ENCODE assay signal across 27 cellular contexts in the genomic region with DNA sequence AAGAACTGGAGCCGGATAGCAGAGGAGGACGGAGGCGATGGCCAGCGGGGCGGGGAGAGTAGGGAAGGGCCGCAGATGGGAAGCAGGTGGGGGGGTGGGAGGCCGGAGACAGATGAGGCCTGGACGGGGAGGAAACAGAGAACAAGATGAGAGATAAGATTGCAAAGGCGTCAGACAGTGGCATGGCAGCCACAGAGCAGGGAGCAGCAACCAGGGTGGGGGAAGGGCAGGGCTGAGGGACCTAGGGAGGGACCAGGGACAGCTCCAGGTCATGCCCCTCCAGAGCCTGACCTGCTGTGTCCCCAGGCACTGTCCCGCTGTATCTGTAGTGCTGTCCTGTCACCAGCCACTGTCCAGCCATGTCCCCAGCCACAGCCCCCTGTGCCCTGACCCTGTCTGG. TPM values are rescaled to one million over a fixed set of nuclear protein-coding genes. Genes with fewer than 3 reads are reported as not detected.
DNase-seq lines count a peak whose midpoint lies in the region; ATAC-seq and TF ChIP-seq lines count a peak whose summit lies in the region.
"Had no signal": no experiment of that assay in that cellular context is flagged by ENCODE, and none has a peak within 500 bp of the region (broad histone marks: within the 10 kb centered on the region; RNA-seq: fewer than 3 reads in every experiment).

No MANE protein-coding gene starts in this region.

- H3K27ac ChIP-seq in right cardiac atrium (ENCODE audit: low read length): no peak overlapping the region
- H3K27ac ChIP-seq in right atrium auricular region: no peak overlapping the region
- H3K27ac ChIP-seq: neutrophil, PC-9, tibial nerve had no signal

- no peaks in the 10 kb centered on the region for H3K4me1 Mint-ChIP-seq in WTC11
- H3K4me1 Mint-ChIP-seq: activated CD4-positive, alpha-beta T cell treated with anti-CD3 and anti-CD28 coated beads, Interleukin-2, amount 10 ng/mL, durations not matched to agents 24 days and 14 days; stimulated activated naive CD8-positive, alpha-beta T cell treated with anti-CD3 and anti-CD28 coated beads, Interleukin-15, amount 100 ng/mL, for 72 hours had no signal

- TF ChIP-seq CTCF in right atrium auricular region (IDR thresholded peaks at IDR 0.05) (no peak), WTC11 (IDR thresholded peaks at IDR 0.05) (no peak)

- intact Hi-C loops in right cardiac atrium (cut with DNase I): no loop called here

- no peaks in the 10 kb centered on the region; the same call in 1 of the 2 replicates for H3K27me3 Mint-ChIP-seq in WTC11 (ENCODE audit: low read depth)

- 37% methylated on average over 10 of the region's 10 CpGs for WGBS in right cardiac atrium

- no peaks in the 10 kb centered on the region for H3K9me3 Mint-ChIP-seq in WTC11
- H3K9me3 Mint-ChIP-seq: activated CD4-positive, alpha-beta T cell treated with anti-CD3 and anti-CD28 coated beads, Interleukin-2, amount 10 ng/mL, durations not matched to agents 24 days and 14 days; stimulated activated naive CD8-positive, alpha-beta T cell treated with anti-CD3 and anti-CD28 coated beads, Interleukin-15, amount 100 ng/mL, for 72 hours; T-helper 1 cell treated with Interleukin-12 subunit alpha and Interleukin-12 subunit beta and Interleukin-4 antibody, amounts not matched to agents 30 μg/mL and 1 μg/mL, for 36 hours had no signal

- DNase-seq in right cardiac atrium: no peak
- no peak for DNase-seq in right atrium auricular region (ENCODE audit: low spot score)
- DNase-seq in WTC11 (ENCODE audit: low spot score): no peak
- DNase-seq in islet precursor cell: peak; percentile 77
- no peak for DNase-seq in GOT3 (lab: John Stamatoyannopoulos, UW)
- DNase-seq: activated CD4-positive, alpha-beta T cell treated with anti-CD3 and anti-CD28 coated beads, Interleukin-2, amount 10 ng/mL, durations not matched to agents 24 days and 14 days; central memory CD4-positive, alpha-beta T cell; foreskin melanocyte; HCEC 1CT; hypothalamus; NCI-H1092; NCI-H1930; NCI-H226; NCI-H774; PC-9; retina; stimulated activated CD4-positive, alpha-beta T cell treated with anti-CD3 and anti-CD28 coated beads, Interleukin-12 subunit alpha, Interleukin-12 subunit beta, amount 100 ng/mL, for 4 hours had no signal

- CTCF ChIA-PET in WTC11 (lab: Charles Lee): interaction anchor here (0.5 to 4.6 kb wide), 31 partner anchors 9 to 218 kb away, joined by 3 to 48 read pairs (median 3); no protein-coding TSS in a partner anchor

- H3K27me3 ChIP-seq in right cardiac atrium (ENCODE audit: control insufficient read depth, insufficient read depth) (no peaks in the 10 kb centered on the region), right atrium auricular region (no peaks in the 10 kb centered on the region)

- peak; percentile 10 to 29 for ATAC-seq in right cardiac atrium
- peak; percentile 64 for ATAC-seq in WTC11
- ATAC-seq in GM19035 (IDR thresholded peaks at IDR 0.05; ENCODE audit: unreplicated experiment): no peak
- ATAC-seq in HG02885 (IDR thresholded peaks at IDR 0.05; ENCODE audit: poor library complexity, unreplicated experiment): no peak
- ATAC-seq in GM18909 (IDR thresholded peaks at IDR 0.05; ENCODE audit: poor library complexity, unreplicated experiment): no peak
- ATAC-seq: stimulated activated naive CD8-positive, alpha-beta T cell treated with anti-CD3 and anti-CD28 coated beads, Interleukin-15, amount 100 ng/mL, for 72 hours had no signal

- H3K36me3 Mint-ChIP-seq in WTC11: no peaks in the 10 kb centered on the region
- H3K36me3 Mint-ChIP-seq: activated naive CD8-positive, alpha-beta T cell had no signal

- no peak overlapping the region for H3K27ac Mint-ChIP-seq in WTC11
- H3K27ac Mint-ChIP-seq: activated CD4-positive, alpha-beta T cell treated with anti-CD3 and anti-CD28 coated beads, Interleukin-2, amount 10 ng/mL, durations not matched to agents 24 days and 14 days; activated naive CD8-positive, alpha-beta T cell; stimulated activated naive CD8-positive, alpha-beta T cell treated with anti-CD3 and anti-CD28 coated beads, Interleukin-15, amount 100 ng/mL, for 72 hours; T-helper 1 cell treated with Interleukin-12 subunit alpha and Interleukin-12 subunit beta and Interleukin-4 antibody, amounts not matched to agents 30 μg/mL and 1 μg/mL, for 36 hours had no signal

- POLR2A ChIA-PET in WTC11 (lab: Charles Lee): no interaction called here

- no peaks in the 10 kb centered on the region for H3K9me3 ChIP-seq in right cardiac atrium (ENCODE audit: control insufficient read depth, low read length)
- no peaks in the 10 kb centered on the region for H3K9me3 ChIP-seq in right atrium auricular region
- H3K9me3 ChIP-seq: Caco-2, neutrophil, tibial nerve had no signal

- no peaks in the 10 kb centered on the region for H3K36me3 ChIP-seq in right atrium auricular region
- H3K36me3 ChIP-seq: neutrophil, tibial nerve had no signal

- H3K4me1 ChIP-seq in right cardiac atrium (ENCODE audit: control insufficient read depth, insufficient read depth, low read length): no peaks in the 10 kb centered on the region
- no peaks in the 10 kb centered on the region for H3K4me1 ChIP-seq in right atrium auricular region
- H3K4me1 ChIP-seq: Caco-2, tibial nerve had no signal

- no peak overlapping the region for H3K4me3 ChIP-seq in right cardiac atrium (ENCODE audit: low read length)
- H3K4me3 ChIP-seq in right atrium auricular region: no peak overlapping the region
- H3K4me3 ChIP-seq: PC-9, tibial nerve had no signal

- H3K4me3 Mint-ChIP-seq in WTC11: no peak overlapping the region
- H3K4me3 Mint-ChIP-seq: activated CD4-positive, alpha-beta T cell treated with anti-CD3 and anti-CD28 coated beads, Interleukin-2, amount 10 ng/mL, durations not matched to agents 24 days and 14 days; activated naive CD8-positive, alpha-beta T cell; stimulated activated naive CD8-positive, alpha-beta T cell treated with anti-CD3 and anti-CD28 coated beads, Interleukin-15, amount 100 ng/mL, for 72 hours; T-helper 1 cell treated with Interleukin-12 subunit alpha and Interleukin-12 subunit beta and Interleukin-4 antibody, amounts not matched to agents 30 μg/mL and 1 μg/mL, for 36 hours had no signal

TF ChIP-seq in WTC11, 78 proteins besides CTCF, POLR2A, EP300 and RAD21:
- TF ChIP-seq ZNF121 (CRISPR knock-in tag; IDR thresholded peaks at IDR 0.05) (0 out of 2 replicates have a peak, but pooled peaks have one; percentile 6), ATF1 (CRISPR knock-in tag; IDR thresholded peaks at IDR 0.05) (no peak)
TF ChIP-seq in WTC11: peak in this region for 1.

RNA-seq across cellular contexts. Expression of a gene that starts 49.6 kb away (rescaled TPM):
- 1 to 10 TPM; 1.0 to 3.6 (median 1.8) TPM for total RNA-seq in right cardiac atrium
- polyA plus RNA-seq in right cardiac atrium: 0.81 TPM
- total RNA-seq in right atrium auricular region: 1 to 10 TPM in 1 of 2 donors, under 1 TPM in 1; 0.74 to 1.3 TPM
- 4.6 to 12.4 TPM (median 5.1 TPM) in 3 replicates for total RNA-seq in WTC11 (2021)
- total RNA-seq: activated CD4-positive, alpha-beta T cell treated with anti-CD3 and anti-CD28 coated beads, Interleukin-2, amount 10 ng/mL, durations not matched to agents 24 days and 14 days; PC-9 had no signal
- polyA plus RNA-seq: BJ had no signal

Comparison
In these comparisons a context has a peak if more than half of its experiments do, and no peak if none do; other contexts are left out.
1. ATAC-seq: peak in right cardiac atrium (2 of 2) and WTC11 (single experiment); none in GM19035 (single experiment), HG02885 (single experiment) and GM18909 (single experiment).